21 cellular contexts compared by ENCODE assay signal in the genomic region with DNA sequence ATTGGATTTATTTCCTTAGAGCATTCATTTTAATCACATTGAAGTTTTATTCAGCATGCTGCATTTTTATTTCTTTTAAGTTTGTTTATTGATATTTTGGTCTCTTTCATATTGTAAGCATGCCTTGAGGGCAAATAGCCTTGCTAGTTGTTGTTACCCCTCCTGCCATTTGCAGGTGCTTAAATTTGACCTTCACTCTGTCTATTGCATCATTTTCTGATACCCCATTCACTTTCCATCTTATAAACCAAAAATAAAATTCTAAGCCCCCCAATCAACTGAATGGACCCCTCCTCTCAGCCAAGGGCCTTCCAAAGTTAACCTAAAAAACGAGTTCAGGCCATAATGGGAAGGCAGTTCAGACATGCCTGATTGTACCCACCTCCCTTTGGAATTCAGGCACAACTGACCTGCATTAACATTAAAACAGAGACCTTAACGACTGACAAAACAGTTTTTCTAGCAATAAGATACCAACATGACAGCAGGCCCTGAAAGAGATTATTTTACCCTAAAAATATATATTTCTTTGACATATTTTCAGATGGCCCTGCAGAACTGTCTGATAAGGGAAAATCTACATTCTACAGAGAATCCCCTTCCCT. TPM values are rescaled to one million over a fixed set of nuclear protein-coding genes. Genes with fewer than 3 reads are reported as not detected.
DNase-seq lines count a peak whose midpoint lies in the region; ATAC-seq and TF ChIP-seq lines count a peak whose summit lies in the region.
"Had no signal": no experiment of that assay in that cellular context is flagged by ENCODE, and none has a peak within 500 bp of the region (broad histone marks: within the 10 kb centered on the region; RNA-seq: fewer than 3 reads in every experiment).

No MANE protein-coding gene starts in this region.

- intact Hi-C loops in activated CD4-positive, alpha-beta T cell treated with anti-CD3 and anti-CD28 coated beads for 36 hours (cut with DNase I, micrococcal nuclease): no loop called here

- H3K36me3 Mint-ChIP-seq in activated T-cell treated with anti-CD3 and anti-CD28 coated beads, Interleukin-2, amount 50 U/mL, for 72 hours (ENCODE audit: insufficient read depth in 2 of 2): peaks cover 35 to 69% of the 10 kb centered on the region in 2 donors
- H3K36me3 Mint-ChIP-seq in activated T-cell treated with anti-CD3 and anti-CD28 coated beads, Interleukin-2, amount 50 U/mL, for 4 hours (ENCODE audit: insufficient read depth): peaks cover 66% of the 10 kb centered on the region
- H3K36me3 Mint-ChIP-seq in WTC11: peaks cover 92% of the 10 kb centered on the region
- peaks cover 90% of the 10 kb centered on the region for H3K36me3 Mint-ChIP-seq in activated CD4-positive, alpha-beta T cell treated with anti-CD3 and anti-CD28 coated beads for 36 hours (ENCODE audit: low read depth)

- peak overlapping the region; percentile 88 for H3K27ac Mint-ChIP-seq in activated T-cell treated with anti-CD3 and anti-CD28 coated beads, Interleukin-2, amount 50 U/mL, for 72 hours
- peak overlapping the region; percentile 97 for H3K27ac Mint-ChIP-seq in WTC11
- H3K27ac Mint-ChIP-seq in activated CD4-positive, alpha-beta T cell treated with anti-CD3 and anti-CD28 coated beads for 36 hours: no peak overlapping the region
- H3K27ac Mint-ChIP-seq: B cell had no signal

- no peaks in the 10 kb centered on the region for H3K4me1 Mint-ChIP-seq in activated T-cell treated with anti-CD3 and anti-CD28 coated beads, Interleukin-2, amount 50 U/mL, for 72 hours (ENCODE audit: low read depth)
- no peaks in the 10 kb centered on the region for H3K4me1 Mint-ChIP-seq in activated T-cell treated with anti-CD3 and anti-CD28 coated beads, Interleukin-2, amount 50 U/mL, for 4 hours (ENCODE audit: low read depth)
- H3K4me1 Mint-ChIP-seq in WTC11: peaks cover 31% of the 10 kb centered on the region
- H3K4me1 Mint-ChIP-seq in activated CD4-positive, alpha-beta T cell treated with anti-CD3 and anti-CD28 coated beads for 36 hours: no peaks in the 10 kb centered on the region
- H3K4me1 Mint-ChIP-seq: CD8-positive, alpha-beta memory T cell had no signal

- TF ChIP-seq CTCF in WTC11 (IDR thresholded peaks at IDR 0.05): no peak

- DNase-seq in activated T-cell treated with anti-CD3 and anti-CD28 coated beads, Interleukin-2, amount 50 U/mL, for 72 hours: no peak
- DNase-seq in activated T-cell treated with anti-CD3 and anti-CD28 coated beads, Interleukin-2, amount 50 U/mL, for 4 hours: no peak
- DNase-seq in WTC11 (ENCODE audit: low spot score) (no peak), iPS DF 19.7 (ENCODE audit: low read depth, low spot score) (peak; percentile 48), HuH-7 (ENCODE audit: low spot score) (no peak), DMS79 (lab: John Stamatoyannopoulos, UW) (no peak)
- no peak for DNase-seq in activated CD4-positive, alpha-beta T cell treated with anti-CD3 and anti-CD28 coated beads for 36 hours
- DNase-seq: CD8-positive, alpha-beta memory T cell; DMS 273 treated with DMSO at 0.1 percent for 48 hours; DMS79 treated with DMSO at 0.1 percent for 48 hours; H7; KG1; MG63; NCI-H1105 treated with DMSO at 0.1 percent for 48 hours; NCI-H2029; NCI-H446 treated with DMSO at 0.1 percent for 48 hours; NCI-H526; Right ventricle myocardium superior; RPMI8226 had no signal

- POLR2A ChIA-PET in WTC11 (lab: Charles Lee): no interaction called here
- POLR2A ChIA-PET in activated CD4-positive, alpha-beta T cell treated with anti-CD3 and anti-CD28 coated beads for 36 hours (lab: Charles Lee): no interaction called here

- CTCF ChIA-PET in WTC11 (lab: Charles Lee): no interaction called here
- CTCF ChIA-PET in activated CD4-positive, alpha-beta T cell treated with anti-CD3 and anti-CD28 coated beads for 36 hours (lab: Charles Lee): no interaction called here

- ATAC-seq in activated T-cell treated with anti-CD3 and anti-CD28 coated beads, Interleukin-2, amount 50 U/mL, for 72 hours (replicated peaks in 1 of 2): no peak
- no peak for ATAC-seq in activated T-cell treated with anti-CD3 and anti-CD28 coated beads, Interleukin-2, amount 50 U/mL, for 4 hours
- ATAC-seq in WTC11 (peak; percentile 75), GM19452 (IDR thresholded peaks at IDR 0.05; ENCODE audit: unreplicated experiment) (no peak)
- no peak for ATAC-seq in activated CD4-positive, alpha-beta T cell treated with anti-CD3 and anti-CD28 coated beads for 36 hours

- peaks cover 11 to 15% of the 10 kb centered on the region in 2 donors for H3K9me3 Mint-ChIP-seq in activated T-cell treated with anti-CD3 and anti-CD28 coated beads, Interleukin-2, amount 50 U/mL, for 72 hours
- H3K9me3 Mint-ChIP-seq in activated T-cell treated with anti-CD3 and anti-CD28 coated beads, Interleukin-2, amount 50 U/mL, for 4 hours: no peaks in the 10 kb centered on the region
- H3K9me3 Mint-ChIP-seq in WTC11: peaks cover 17% of the 10 kb centered on the region
- peaks cover 10% of the 10 kb centered on the region for H3K9me3 Mint-ChIP-seq in activated CD4-positive, alpha-beta T cell treated with anti-CD3 and anti-CD28 coated beads for 36 hours (ENCODE audit: low read depth)
- H3K9me3 Mint-ChIP-seq: CD8-positive, alpha-beta memory T cell had no signal

- H3K27me3 Mint-ChIP-seq in activated T-cell treated with anti-CD3 and anti-CD28 coated beads, Interleukin-2, amount 50 U/mL, for 72 hours (ENCODE audit: low read depth): no peaks in the 10 kb centered on the region
- no peaks in the 10 kb centered on the region for H3K27me3 Mint-ChIP-seq in activated T-cell treated with anti-CD3 and anti-CD28 coated beads, Interleukin-2, amount 50 U/mL, for 4 hours (ENCODE audit: low read depth)
- H3K27me3 Mint-ChIP-seq in WTC11 (ENCODE audit: low read depth): no peaks in the 10 kb centered on the region
- no peaks in the 10 kb centered on the region for H3K27me3 Mint-ChIP-seq in activated CD4-positive, alpha-beta T cell treated with anti-CD3 and anti-CD28 coated beads for 36 hours
- H3K27me3 Mint-ChIP-seq: B cell; CD8-positive, alpha-beta memory T cell had no signal

- H3K4me3 Mint-ChIP-seq in activated T-cell treated with anti-CD3 and anti-CD28 coated beads, Interleukin-2, amount 50 U/mL, for 72 hours: no peak overlapping the region
- H3K4me3 Mint-ChIP-seq in activated T-cell treated with anti-CD3 and anti-CD28 coated beads, Interleukin-2, amount 50 U/mL, for 4 hours: no peak overlapping the region
- peak overlapping the region; percentile 29 for H3K4me3 Mint-ChIP-seq in WTC11
- no peak overlapping the region for H3K4me3 Mint-ChIP-seq in activated CD4-positive, alpha-beta T cell treated with anti-CD3 and anti-CD28 coated beads for 36 hours
- H3K4me3 Mint-ChIP-seq: B cell; CD8-positive, alpha-beta memory T cell had no signal

TF ChIP-seq in WTC11, 78 proteins besides CTCF, POLR2A, EP300 and RAD21 (continues in another document):
- TF ChIP-seq KAT7 (CRISPR knock-in tag; IDR thresholded peaks at IDR 0.05; ENCODE audit: borderline replicate concordance): no peak
- TF ChIP-seq, protein P1, sequence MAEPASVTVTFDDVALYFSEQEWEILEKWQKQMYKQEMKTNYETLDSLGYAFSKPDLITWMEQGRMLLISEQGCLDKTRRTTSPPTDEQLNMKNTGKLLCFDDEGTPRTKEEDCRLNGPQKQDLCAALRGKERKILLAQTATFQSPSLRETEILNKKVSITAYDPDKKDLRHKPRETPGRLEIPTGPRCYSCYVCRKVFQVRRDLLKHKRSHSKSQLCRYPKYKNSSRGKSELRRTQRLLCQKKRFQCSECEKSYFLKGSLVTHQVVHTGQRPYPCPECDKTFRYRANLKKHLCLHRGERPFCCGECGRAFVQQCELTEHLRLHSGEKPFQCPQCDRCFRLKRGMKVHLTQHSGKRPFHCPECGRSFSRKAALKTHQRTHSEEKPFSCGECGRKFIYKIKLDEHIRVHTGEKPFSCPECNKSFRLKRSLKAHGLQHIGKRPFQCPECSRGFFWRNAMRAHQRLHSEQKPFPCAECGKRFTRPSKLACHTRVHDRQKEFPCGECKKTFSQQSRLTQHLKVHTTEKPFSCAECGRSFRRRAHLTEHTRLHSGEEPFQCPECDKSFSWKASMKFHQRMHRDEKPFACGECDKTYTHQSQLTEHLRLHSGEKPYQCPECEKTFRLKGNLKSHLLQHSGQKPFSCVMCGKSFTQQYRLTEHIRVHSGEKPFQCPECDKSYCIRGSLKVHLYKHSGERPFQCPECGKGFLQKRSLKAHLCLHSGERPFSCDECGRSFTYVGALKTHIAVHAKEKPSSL (CRISPR knock-in tag; conservative IDR thresholded peaks at IDR 0.05): no peak
- TF ChIP-seq, protein P2, sequence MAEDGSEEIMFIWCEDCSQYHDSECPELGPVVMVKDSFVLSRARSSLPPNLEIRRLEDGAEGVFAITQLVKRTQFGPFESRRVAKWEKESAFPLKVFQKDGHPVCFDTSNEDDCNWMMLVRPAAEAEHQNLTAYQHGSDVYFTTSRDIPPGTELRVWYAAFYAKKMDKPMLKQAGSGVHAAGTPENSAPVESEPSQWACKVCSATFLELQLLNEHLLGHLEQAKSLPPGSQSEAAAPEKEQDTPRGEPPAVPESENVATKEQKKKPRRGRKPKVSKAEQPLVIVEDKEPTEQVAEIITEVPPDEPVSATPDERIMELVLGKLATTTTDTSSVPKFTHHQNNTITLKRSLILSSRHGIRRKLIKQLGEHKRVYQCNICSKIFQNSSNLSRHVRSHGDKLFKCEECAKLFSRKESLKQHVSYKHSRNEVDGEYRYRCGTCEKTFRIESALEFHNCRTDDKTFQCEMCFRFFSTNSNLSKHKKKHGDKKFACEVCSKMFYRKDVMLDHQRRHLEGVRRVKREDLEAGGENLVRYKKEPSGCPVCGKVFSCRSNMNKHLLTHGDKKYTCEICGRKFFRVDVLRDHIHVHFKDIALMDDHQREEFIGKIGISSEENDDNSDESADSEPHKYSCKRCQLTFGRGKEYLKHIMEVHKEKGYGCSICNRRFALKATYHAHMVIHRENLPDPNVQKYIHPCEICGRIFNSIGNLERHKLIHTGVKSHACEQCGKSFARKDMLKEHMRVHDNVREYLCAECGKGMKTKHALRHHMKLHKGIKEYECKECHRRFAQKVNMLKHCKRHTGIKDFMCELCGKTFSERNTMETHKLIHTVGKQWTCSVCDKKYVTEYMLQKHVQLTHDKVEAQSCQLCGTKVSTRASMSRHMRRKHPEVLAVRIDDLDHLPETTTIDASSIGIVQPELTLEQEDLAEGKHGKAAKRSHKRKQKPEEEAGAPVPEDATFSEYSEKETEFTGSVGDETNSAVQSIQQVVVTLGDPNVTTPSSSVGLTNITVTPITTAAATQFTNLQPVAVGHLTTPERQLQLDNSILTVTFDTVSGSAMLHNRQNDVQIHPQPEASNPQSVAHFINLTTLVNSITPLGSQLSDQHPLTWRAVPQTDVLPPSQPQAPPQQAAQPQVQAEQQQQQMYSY (CRISPR knock-in tag; IDR thresholded peaks at IDR 0.05): no peak

RNA-seq across cellular contexts. Expression of a gene that starts 32.1 kb away (rescaled TPM):
- total RNA-seq in activated T-cell treated with anti-CD3 and anti-CD28 coated beads, Interleukin-2, amount 50 U/mL, for 72 hours: 100 to 1,000 TPM; 334 to 380 TPM
- 100 to 1,000 TPM; 229 to 275 (median 259) TPM for total RNA-seq in activated T-cell treated with anti-CD3 and anti-CD28 coated beads, Interleukin-2, amount 50 U/mL, for 4 hours
- total RNA-seq in WTC11 (2021): 253 to 304 TPM (median 256 TPM) in 3 replicates
- total RNA-seq in activated CD4-positive, alpha-beta T cell treated with anti-CD3 and anti-CD28 coated beads for 36 hours: 100 to 1,000 TPM; 285 to 357 TPM
